ENCODE assay signal across 2 cellular contexts in the genomic region with DNA sequence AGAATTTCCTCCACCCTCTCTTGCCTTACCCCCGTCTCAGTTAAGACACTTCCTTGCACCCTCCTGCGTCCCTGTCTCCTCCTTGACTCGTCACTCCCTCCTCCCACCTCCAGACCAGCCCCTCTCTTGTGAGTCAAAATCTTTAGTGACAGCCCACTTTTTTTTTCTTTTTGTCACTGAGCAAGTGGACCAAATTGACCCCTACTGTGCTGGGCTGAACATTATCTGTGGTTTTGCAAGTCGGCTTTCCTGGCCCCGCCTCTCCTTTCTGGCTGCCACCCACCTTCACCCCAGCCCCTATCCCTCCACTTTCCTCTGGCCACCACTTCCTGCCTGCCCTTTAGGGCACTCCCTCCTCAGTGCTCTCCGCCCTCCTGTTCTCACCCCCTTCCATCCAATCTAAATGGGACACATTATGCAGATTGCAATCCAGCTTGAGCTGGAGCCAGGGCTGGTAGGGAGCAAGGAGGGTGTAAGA.
TF ChIP-seq lines count a peak whose summit lies in the region.

TSS of gene APLNR (minus strand) at position 47 of the 478 bp plus-strand sequence. CDS start 246 bp downstream, outside the sequence.

TF ChIP-seq in liver, 16 proteins besides CTCF, POLR2A, EP300 and RAD21:
- no peak for TF ChIP-seq EGR1 (IDR thresholded peaks at IDR 0.05; ENCODE audit: low read depth in 2 of 2)
- TF ChIP-seq NR2F2 (IDR thresholded peaks at IDR 0.05) = no peak
- TF ChIP-seq, protein P1, sequence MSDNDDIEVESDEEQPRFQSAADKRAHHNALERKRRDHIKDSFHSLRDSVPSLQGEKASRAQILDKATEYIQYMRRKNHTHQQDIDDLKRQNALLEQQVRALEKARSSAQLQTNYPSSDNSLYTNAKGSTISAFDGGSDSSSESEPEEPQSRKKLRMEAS (IDR thresholded peaks at IDR 0.05) = no peak
- no peak for TF ChIP-seq SP1 (IDR thresholded peaks at IDR 0.05)
- no peak for TF ChIP-seq TAF1 (conservative IDR thresholded peaks at IDR 0.05)
- no peak for TF ChIP-seq RXRA (IDR thresholded peaks at IDR 0.05)
- TF ChIP-seq, protein P2, sequence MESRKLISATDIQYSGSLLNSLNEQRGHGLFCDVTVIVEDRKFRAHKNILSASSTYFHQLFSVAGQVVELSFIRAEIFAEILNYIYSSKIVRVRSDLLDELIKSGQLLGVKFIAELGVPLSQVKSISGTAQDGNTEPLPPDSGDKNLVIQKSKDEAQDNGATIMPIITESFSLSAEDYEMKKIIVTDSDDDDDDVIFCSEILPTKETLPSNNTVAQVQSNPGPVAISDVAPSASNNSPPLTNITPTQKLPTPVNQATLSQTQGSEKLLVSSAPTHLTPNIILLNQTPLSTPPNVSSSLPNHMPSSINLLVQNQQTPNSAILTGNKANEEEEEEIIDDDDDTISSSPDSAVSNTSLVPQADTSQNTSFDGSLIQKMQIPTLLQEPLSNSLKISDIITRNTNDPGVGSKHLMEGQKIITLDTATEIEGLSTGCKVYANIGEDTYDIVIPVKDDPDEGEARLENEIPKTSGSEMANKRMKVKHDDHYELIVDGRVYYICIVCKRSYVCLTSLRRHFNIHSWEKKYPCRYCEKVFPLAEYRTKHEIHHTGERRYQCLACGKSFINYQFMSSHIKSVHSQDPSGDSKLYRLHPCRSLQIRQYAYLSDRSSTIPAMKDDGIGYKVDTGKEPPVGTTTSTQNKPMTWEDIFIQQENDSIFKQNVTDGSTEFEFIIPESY (IDR thresholded peaks at IDR 0.05) = no peak
- no peak for TF ChIP-seq ATF3 (IDR thresholded peaks at IDR 0.05)
- TF ChIP-seq HNF4A (conservative IDR thresholded peaks at IDR 0.05) = no peak
- no peak for TF ChIP-seq JUND (IDR thresholded peaks at IDR 0.05)
- no peak for TF ChIP-seq FOXA1 (IDR thresholded peaks at IDR 0.05)
- no peak for TF ChIP-seq REST (IDR thresholded peaks at IDR 0.05)
- no peak for TF ChIP-seq HNF4G (IDR thresholded peaks at IDR 0.05)
- no peak for TF ChIP-seq YY1 (IDR thresholded peaks at IDR 0.05)
- no peak for TF ChIP-seq FOXA2 (IDR thresholded peaks at IDR 0.05)
- no peak for TF ChIP-seq GABPA (IDR thresholded peaks at IDR 0.05 in 1 of 2, conservative IDR thresholded peaks at IDR 0.05 in 1 of 2)

TF ChIP-seq in HepG2, 621 proteins besides CTCF, POLR2A, EP300 and RAD21:
- no peak for TF ChIP-seq ZNF646 (CRISPR knock-in tag; IDR thresholded peaks at IDR 0.05)
- no peak for TF ChIP-seq ZNF850 (CRISPR knock-in tag; conservative IDR thresholded peaks at IDR 0.05)
- TF ChIP-seq TBL1XR1 (IDR thresholded peaks at IDR 0.05; ENCODE audit: borderline replicate concordance, low read length, partially characterized antibody) = no peak
- no peak for TF ChIP-seq TIGD3 (CRISPR knock-in tag; IDR thresholded peaks at IDR 0.05; ENCODE audit: borderline replicate concordance)
- no peak for TF ChIP-seq ZNF24 (IDR thresholded peaks at IDR 0.05)
- TF ChIP-seq, protein P3, sequence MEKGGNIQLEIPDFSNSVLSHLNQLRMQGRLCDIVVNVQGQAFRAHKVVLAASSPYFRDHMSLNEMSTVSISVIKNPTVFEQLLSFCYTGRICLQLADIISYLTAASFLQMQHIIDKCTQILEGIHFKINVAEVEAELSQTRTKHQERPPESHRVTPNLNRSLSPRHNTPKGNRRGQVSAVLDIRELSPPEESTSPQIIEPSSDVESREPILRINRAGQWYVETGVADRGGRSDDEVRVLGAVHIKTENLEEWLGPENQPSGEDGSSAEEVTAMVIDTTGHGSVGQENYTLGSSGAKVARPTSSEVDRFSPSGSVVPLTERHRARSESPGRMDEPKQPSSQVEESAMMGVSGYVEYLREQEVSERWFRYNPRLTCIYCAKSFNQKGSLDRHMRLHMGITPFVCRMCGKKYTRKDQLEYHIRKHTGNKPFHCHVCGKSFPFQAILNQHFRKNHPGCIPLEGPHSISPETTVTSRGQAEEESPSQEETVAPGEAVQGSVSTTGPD (CRISPR knock-in tag; IDR thresholded peaks at IDR 0.05) = no peak
- no peak for TF ChIP-seq NFYC (CRISPR knock-in tag; IDR thresholded peaks at IDR 0.05)
- TF ChIP-seq, protein P4, sequence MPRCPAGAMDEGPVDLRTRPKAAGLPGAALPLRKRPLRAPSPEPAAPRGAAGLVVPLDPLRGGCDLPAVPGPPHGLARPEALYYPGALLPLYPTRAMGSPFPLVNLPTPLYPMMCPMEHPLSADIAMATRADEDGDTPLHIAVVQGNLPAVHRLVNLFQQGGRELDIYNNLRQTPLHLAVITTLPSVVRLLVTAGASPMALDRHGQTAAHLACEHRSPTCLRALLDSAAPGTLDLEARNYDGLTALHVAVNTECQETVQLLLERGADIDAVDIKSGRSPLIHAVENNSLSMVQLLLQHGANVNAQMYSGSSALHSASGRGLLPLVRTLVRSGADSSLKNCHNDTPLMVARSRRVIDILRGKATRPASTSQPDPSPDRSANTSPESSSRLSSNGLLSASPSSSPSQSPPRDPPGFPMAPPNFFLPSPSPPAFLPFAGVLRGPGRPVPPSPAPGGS (CRISPR knock-in tag; IDR thresholded peaks at IDR 0.05) = no peak
- no peak for TF ChIP-seq GATAD1 (CRISPR knock-in tag; IDR thresholded peaks at IDR 0.05)
- no peak for TF ChIP-seq ZNF138 (CRISPR knock-in tag; IDR thresholded peaks at IDR 0.05; ENCODE audit: low read depth)
- TF ChIP-seq, protein P5, sequence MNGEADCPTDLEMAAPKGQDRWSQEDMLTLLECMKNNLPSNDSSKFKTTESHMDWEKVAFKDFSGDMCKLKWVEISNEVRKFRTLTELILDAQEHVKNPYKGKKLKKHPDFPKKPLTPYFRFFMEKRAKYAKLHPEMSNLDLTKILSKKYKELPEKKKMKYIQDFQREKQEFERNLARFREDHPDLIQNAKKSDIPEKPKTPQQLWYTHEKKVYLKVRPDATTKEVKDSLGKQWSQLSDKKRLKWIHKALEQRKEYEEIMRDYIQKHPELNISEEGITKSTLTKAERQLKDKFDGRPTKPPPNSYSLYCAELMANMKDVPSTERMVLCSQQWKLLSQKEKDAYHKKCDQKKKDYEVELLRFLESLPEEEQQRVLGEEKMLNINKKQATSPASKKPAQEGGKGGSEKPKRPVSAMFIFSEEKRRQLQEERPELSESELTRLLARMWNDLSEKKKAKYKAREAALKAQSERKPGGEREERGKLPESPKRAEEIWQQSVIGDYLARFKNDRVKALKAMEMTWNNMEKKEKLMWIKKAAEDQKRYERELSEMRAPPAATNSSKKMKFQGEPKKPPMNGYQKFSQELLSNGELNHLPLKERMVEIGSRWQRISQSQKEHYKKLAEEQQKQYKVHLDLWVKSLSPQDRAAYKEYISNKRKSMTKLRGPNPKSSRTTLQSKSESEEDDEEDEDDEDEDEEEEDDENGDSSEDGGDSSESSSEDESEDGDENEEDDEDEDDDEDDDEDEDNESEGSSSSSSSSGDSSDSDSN (CRISPR knock-in tag; IDR thresholded peaks at IDR 0.05) = no peak
- no peak for TF ChIP-seq PHF5A (CRISPR knock-in tag; IDR thresholded peaks at IDR 0.05; ENCODE audit: low read depth, unreplicated experiment)
- TF ChIP-seq HES4 (CRISPR knock-in tag; IDR thresholded peaks at IDR 0.05; ENCODE audit: borderline replicate concordance) = no peak
